ENCODE assay signal across 8 cellular contexts in the genomic region with DNA sequence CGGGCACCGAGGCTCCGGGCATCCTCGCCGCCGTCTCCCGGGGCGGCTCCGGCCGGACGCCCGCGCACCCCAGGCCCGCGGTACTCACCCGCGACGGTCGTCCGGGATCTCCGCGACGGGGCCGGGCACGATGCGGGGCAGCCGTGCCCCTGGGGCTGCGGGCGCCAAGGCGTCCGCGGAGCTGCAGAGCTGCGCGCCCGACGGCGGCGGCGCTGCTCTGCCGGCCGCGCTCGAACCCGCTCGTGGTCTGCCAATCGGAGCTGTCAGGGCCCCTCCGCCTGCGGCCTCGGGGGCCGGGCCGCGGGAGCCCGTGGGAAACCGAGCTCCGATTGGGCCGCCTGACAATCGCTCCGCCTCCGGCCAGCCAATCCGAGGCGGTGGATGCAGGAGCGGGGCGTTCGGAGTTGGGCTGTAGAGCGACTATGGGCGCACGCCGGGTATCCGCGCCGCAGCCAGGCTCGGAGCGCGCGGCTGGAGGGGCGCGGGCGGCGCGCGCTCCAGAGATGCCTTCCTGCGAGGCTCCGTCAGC.
DNase-seq lines count a peak whose midpoint lies in the region; ATAC-seq and TF ChIP-seq lines count a peak whose summit lies in the region.

No MANE protein-coding gene starts in this region.

- peak; percentile 95 to 98 (median 96) for ATAC-seq in heart right ventricle

- peak overlapping the region; percentile 86 for H3K4me3 Mint-ChIP-seq in progenitor cell of endocrine pancreas (ENCODE audit: low read depth)

- H3K4me2 ChIP-seq in DOHH2 (ENCODE audit: low read length): peak overlapping the region; percentile 98
- H3K4me2 ChIP-seq in GM23248 (ENCODE audit: unreplicated experiment): peak overlapping the region; percentile 87
- peak overlapping the region; percentile 83; the same call in 1 of the 2 replicates for H3K4me2 ChIP-seq in MM.1S (ENCODE audit: low read depth, low read length)

- H3K27ac ChIP-seq in DOHH2 (ENCODE audit: low read depth, low read length) (peak overlapping the region; percentile 67), GM23248 (no peak overlapping the region), MM.1S (ENCODE audit: low read length) (peak overlapping the region; percentile 57; the same call in 1 of the 2 replicates), heart right ventricle (no peak overlapping the region)

- H3K9ac ChIP-seq in GM23248 (0 out of 2 replicates have a peak overlapping the region, but pooled peaks have one; percentile 14), MM.1S (ENCODE audit: low read length) (peak overlapping the region; percentile 77), adipocyte (ENCODE audit: low read length) (no peak overlapping the region)

- DNase-seq in GM23248: peak; percentile 98
- DNase-seq in MM.1S: peak; percentile 99
- DNase-seq in SKM-1 (lab: John Stamatoyannopoulos, UW; ENCODE audit: unreplicated experiment): peak; percentile 79
- peak; percentile 96 for DNase-seq in adipocyte (ENCODE audit: low read depth)
- peak; percentile 86 for DNase-seq in heart right ventricle
- DNase-seq in progenitor cell of endocrine pancreas (ENCODE audit: low spot score, unreplicated experiment): peak; percentile 93
- peak; percentile 91 for DNase-seq in ureter (ENCODE audit: low spot score)

- 2% methylated on average over 43 to 56 of the region's 83 CpGs for WGBS in GM23248 (ENCODE audit: low coverage in 1 of 2, low lambda C conversion rate in 2 of 2, missing lambda C conversion rate in 2 of 2), 2 experiments
- 0% methylated on average over 61 to 82 of the region's 83 CpGs for WGBS in heart right ventricle, 2 donors

- H3K36me3 Mint-ChIP-seq in progenitor cell of endocrine pancreas (ENCODE audit: insufficient read depth): peaks cover 1% of the 10 kb centered on the region

- TF ChIP-seq CTCF in DOHH2 (IDR thresholded peaks at IDR 0.05; ENCODE audit: low read depth, low read length, poor library complexity, severe bottlenecking) (peak; percentile 57), MM.1S (IDR thresholded peaks at IDR 0.05; ENCODE audit: low read length) (peak; percentile 48), heart right ventricle (IDR thresholded peaks at IDR 0.05) (peak in 3 of 9 donors; percentile 21 to 29 (median 23)), progenitor cell of endocrine pancreas (IDR thresholded peaks at IDR 0.05; ENCODE audit: unreplicated experiment) (peak; percentile 59)

- H4K20me1 ChIP-seq in DOHH2 (ENCODE audit: control insufficient read depth, insufficient read depth, low read depth, low read length): no peaks in the 10 kb centered on the region
- no peaks in the 10 kb centered on the region for H4K20me1 ChIP-seq in GM23248 (ENCODE audit: insufficient read depth)
- no peaks in the 10 kb centered on the region for H4K20me1 ChIP-seq in MM.1S (ENCODE audit: insufficient read depth, low read length)

- H3K9me2 ChIP-seq in DOHH2 (replicated peaks; ENCODE audit: control insufficient read depth, low read length) (no peaks in the 10 kb centered on the region), GM23248 (ENCODE audit: insufficient read depth) (no peaks in the 10 kb centered on the region), MM.1S (replicated peaks; ENCODE audit: insufficient read depth, low read length) (no peaks in the 10 kb centered on the region)

- peaks cover 21% of the 10 kb centered on the region for H3K4me1 ChIP-seq in DOHH2 (ENCODE audit: control insufficient read depth, low read length)
- 0 out of 2 replicates have a peak, but pooled peaks cover 5% of the 10 kb centered on the region for H3K4me1 ChIP-seq in GM23248 (ENCODE audit: insufficient read depth)
- H3K4me1 ChIP-seq in MM.1S (ENCODE audit: low read length): peaks cover 39% of the 10 kb centered on the region
- peaks cover 11% of the 10 kb centered on the region for H3K4me1 ChIP-seq in adipocyte (ENCODE audit: control insufficient read depth, insufficient read depth, low read length)
- H3K4me1 ChIP-seq in heart right ventricle: peaks cover 9 to 25% (median 20%) of the 10 kb centered on the region in 9 donors

- H3K27me3 ChIP-seq in DOHH2 (ENCODE audit: control insufficient read depth, low read length) (peaks cover 8% of the 10 kb centered on the region), GM23248 (replicated peaks; ENCODE audit: insufficient read depth) (peaks cover 19% of the 10 kb centered on the region), MM.1S (replicated peaks; ENCODE audit: insufficient read depth, low read length) (no peaks in the 10 kb centered on the region), adipocyte (replicated peaks; ENCODE audit: control insufficient read depth, insufficient read depth, low read length) (peaks cover 36% of the 10 kb centered on the region), heart right ventricle (peaks cover 17 to 71% (median 54%) of the 10 kb centered on the region in 7 donors)

- no peaks in the 10 kb centered on the region for H3K9me3 Mint-ChIP-seq in progenitor cell of endocrine pancreas (ENCODE audit: low read depth)

- H2AFZ ChIP-seq in GM23248 (peak overlapping the region; percentile 82), MM.1S (ENCODE audit: low read length) (peak overlapping the region; percentile 76)

- intact Hi-C loops in heart right ventricle (cut with DNase I): no loop called here

- in situ Hi-C loops in GM23248 (cut with MboI): no loop called here

- no peak overlapping the region for H3K27ac Mint-ChIP-seq in progenitor cell of endocrine pancreas

- no peaks in the 10 kb centered on the region for H3K9me3 ChIP-seq in DOHH2 (ENCODE audit: control insufficient read depth, insufficient read depth, low read length)
- H3K9me3 ChIP-seq in GM23248 (ENCODE audit: low read depth): no peaks in the 10 kb centered on the region
- H3K9me3 ChIP-seq in MM.1S (replicated peaks; ENCODE audit: insufficient read depth, low read length): no peaks in the 10 kb centered on the region
- no peaks in the 10 kb centered on the region for H3K9me3 ChIP-seq in adipocyte (ENCODE audit: control insufficient read depth, low read length)
- no peaks in the 10 kb centered on the region for H3K9me3 ChIP-seq in heart right ventricle

- peaks cover 35% of the 10 kb centered on the region for H3K4me1 Mint-ChIP-seq in progenitor cell of endocrine pancreas (ENCODE audit: low read depth)

- H3K79me2 ChIP-seq in DOHH2 (ENCODE audit: control insufficient read depth, low read length): peaks cover 50% of the 10 kb centered on the region
- no peaks in the 10 kb centered on the region for H3K79me2 ChIP-seq in GM23248 (ENCODE audit: insufficient read depth)
- peaks cover 62% of the 10 kb centered on the region for H3K79me2 ChIP-seq in MM.1S (ENCODE audit: low read length)

- H3K4me3 ChIP-seq in DOHH2 (ENCODE audit: low read length): peak overlapping the region; percentile 87
- H3K4me3 ChIP-seq in GM23248: peak overlapping the region; percentile 79
- H3K4me3 ChIP-seq in MM.1S (ENCODE audit: low read length): peak overlapping the region; percentile 91
- H3K4me3 ChIP-seq in adipocyte (ENCODE audit: low read length): peak overlapping the region; percentile 81
- peak overlapping the region; percentile 35 to 89 (median 67) for H3K4me3 ChIP-seq in heart right ventricle

- H3K36me3 ChIP-seq in DOHH2 (ENCODE audit: control insufficient read depth, low read length) (peaks cover 13% of the 10 kb centered on the region), GM23248 (ENCODE audit: low read depth) (no peaks in the 10 kb centered on the region), MM.1S (replicated peaks; ENCODE audit: insufficient read depth, low read length) (no peaks in the 10 kb centered on the region), adipocyte (ENCODE audit: control insufficient read depth, insufficient read depth, low read length, severe bottlenecking) (no peaks in the 10 kb centered on the region), heart right ventricle (no peaks in the 10 kb centered on the region)

- H3F3A ChIP-seq in DOHH2 (ENCODE audit: control insufficient read depth, insufficient read depth) (peaks cover 11% of the 10 kb centered on the region), GM23248 (ENCODE audit: insufficient read depth) (peaks cover 5% of the 10 kb centered on the region), MM.1S (ENCODE audit: insufficient read depth, low read length) (peaks cover 39% of the 10 kb centered on the region)

- H3K27me3 Mint-ChIP-seq in progenitor cell of endocrine pancreas: peaks cover 5% of the 10 kb centered on the region

Comparison
In these comparisons a context has a peak if more than half of its experiments do, and no peak if none do; other contexts are left out.
1. H3K27ac ChIP-seq: peak in DOHH2 (single experiment) and MM.1S (single experiment); none in GM23248 (single experiment) and heart right ventricle (0 of 10).
2. Peak in every context shown above with its lines, with median percentiles within 50 percentile points of each other: H3K4me2 ChIP-seq, H3K4me3 ChIP-seq and DNase-seq.